ENCODE assay signal across 28 cellular contexts in genomic region chr17:79201119-79201518, GRCh38.
"Had no signal": no experiment of that assay in that cellular context is flagged by ENCODE, and none has a peak within 500 bp of the region (broad histone marks: within the 10 kb centered on the region; RNA-seq: fewer than 3 reads in every experiment).

No MANE protein-coding gene starts in this region.

- H3K9me3 ChIP-seq: breast epithelium, esophagus muscularis mucosa, left ventricle myocardium inferior, mucosa of descending colon, psoas muscle, thyroid gland, upper lobe of left lung, vagina had no signal

- H2AFZ ChIP-seq: parathyroid adenoma had no signal

- H3K4me1 Mint-ChIP-seq: activated CD4-positive, alpha-beta memory T cell treated with anti-CD3 and anti-CD28 coated beads, Interleukin-2, amount 10 ng/mL, durations not matched to agents 7 days and 5 days; activated CD4-positive, alpha-beta T cell treated with anti-CD3 and anti-CD28 coated beads, Interleukin-2, amount 10 ng/mL, durations not matched to agents 7 days and 5 days; activated T-helper 17 cell treated with anti-CD3 and anti-CD28 coated beads, Interleukin-2, amount 50 U/mL, for 72 hours; stimulated activated memory B cell treated with anti-CD40 and anti-IgM and Interleukin-4, amounts not matched to agents 10 μg/mL and 1 μg/mL and 100 μg/mL, for 72 hours had no signal

- H3K4me3 Mint-ChIP-seq: activated CD4-positive, alpha-beta memory T cell treated with anti-CD3 and anti-CD28 coated beads, Interleukin-2, amount 10 ng/mL, durations not matched to agents 7 days and 5 days; activated CD4-positive, alpha-beta T cell treated with anti-CD3 and anti-CD28 coated beads, Interleukin-2, amount 10 ng/mL, durations not matched to agents 7 days and 5 days; activated T-cell treated with anti-CD3 and anti-CD28 coated beads, Interleukin-2, amount 50 U/mL, for 4 hours; activated T-helper 17 cell treated with anti-CD3 and anti-CD28 coated beads, Interleukin-2, amount 50 U/mL, for 72 hours; stimulated activated memory B cell treated with anti-CD40 and anti-IgM and Interleukin-4, amounts not matched to agents 10 μg/mL and 1 μg/mL and 100 μg/mL, for 72 hours; T-helper 1 cell treated with Interleukin-12 subunit alpha and Interleukin-12 subunit beta and Interleukin-4 antibody, amounts not matched to agents 30 μg/mL and 1 μg/mL, for 36 hours had no signal

- H3K36me3 Mint-ChIP-seq: activated naive CD4-positive, alpha-beta T cell treated with anti-CD3 and anti-CD28 coated beads, Interleukin-2, amount 50 U/mL, for 72 hours; stimulated activated memory B cell treated with anti-CD40 and anti-IgM and Interleukin-4, amounts not matched to agents 10 μg/mL and 1 μg/mL and 100 μg/mL, for 72 hours had no signal

- H3K27ac ChIP-seq: breast epithelium, esophagus muscularis mucosa, left ventricle myocardium inferior, parathyroid adenoma, psoas muscle, stomach, thyroid gland, upper lobe of left lung, vagina had no signal

- H3K9ac ChIP-seq: parathyroid adenoma had no signal

- H3K4me2 ChIP-seq: smooth muscle cell had no signal

- H3K4me3 ChIP-seq: breast epithelium, esophagus muscularis mucosa, left ventricle myocardium inferior, lung, mucosa of descending colon, psoas muscle, smooth muscle cell, stomach, thyroid gland, upper lobe of left lung, vagina had no signal

- H3K9me3 Mint-ChIP-seq: activated CD4-positive, alpha-beta memory T cell treated with anti-CD3 and anti-CD28 coated beads, Interleukin-2, amount 10 ng/mL, durations not matched to agents 7 days and 5 days; activated CD4-positive, alpha-beta T cell treated with anti-CD3 and anti-CD28 coated beads, Interleukin-2, amount 10 ng/mL, durations not matched to agents 7 days and 5 days; activated naive CD4-positive, alpha-beta T cell treated with anti-CD3 and anti-CD28 coated beads, Interleukin-2, amount 50 U/mL, for 72 hours; activated T-cell treated with anti-CD3 and anti-CD28 coated beads, Interleukin-2, amount 50 U/mL, for 4 hours; activated T-helper 17 cell treated with anti-CD3 and anti-CD28 coated beads, Interleukin-2, amount 50 U/mL, for 72 hours; stimulated activated memory B cell treated with anti-CD40 and anti-IgM and Interleukin-4, amounts not matched to agents 10 μg/mL and 1 μg/mL and 100 μg/mL, for 72 hours; T-helper 1 cell treated with Interleukin-12 subunit alpha and Interleukin-12 subunit beta and Interleukin-4 antibody, amounts not matched to agents 30 μg/mL and 1 μg/mL, for 36 hours had no signal

- H3K27ac Mint-ChIP-seq: activated CD4-positive, alpha-beta memory T cell treated with anti-CD3 and anti-CD28 coated beads, Interleukin-2, amount 10 ng/mL, durations not matched to agents 7 days and 5 days; activated CD4-positive, alpha-beta T cell treated with anti-CD3 and anti-CD28 coated beads, Interleukin-2, amount 10 ng/mL, durations not matched to agents 7 days and 5 days; activated naive CD4-positive, alpha-beta T cell treated with anti-CD3 and anti-CD28 coated beads, Interleukin-2, amount 50 U/mL, for 72 hours; activated T-helper 17 cell treated with anti-CD3 and anti-CD28 coated beads, Interleukin-2, amount 50 U/mL, for 72 hours; stimulated activated memory B cell treated with anti-CD40 and anti-IgM and Interleukin-4, amounts not matched to agents 10 μg/mL and 1 μg/mL and 100 μg/mL, for 72 hours; T-helper 1 cell treated with Interleukin-12 subunit alpha and Interleukin-12 subunit beta and Interleukin-4 antibody, amounts not matched to agents 30 μg/mL and 1 μg/mL, for 36 hours had no signal

- ATAC-seq: activated naive CD4-positive, alpha-beta T cell treated with anti-CD3 and anti-CD28 coated beads, Interleukin-2, amount 50 U/mL, for 72 hours; activated T-cell treated with anti-CD3 and anti-CD28 coated beads, Interleukin-2, amount 50 U/mL, for 4 hours; activated T-helper 17 cell treated with anti-CD3 and anti-CD28 coated beads, Interleukin-2, amount 50 U/mL, for 72 hours; mucosa of descending colon; stimulated activated memory B cell treated with anti-CD40 and anti-IgM and Interleukin-4, amounts not matched to agents 10 μg/mL and 1 μg/mL and 100 μg/mL, for 72 hours had no signal

- H3K36me3 ChIP-seq: breast epithelium, esophagus muscularis mucosa, left ventricle myocardium inferior, stomach, thyroid gland, upper lobe of left lung, vagina had no signal

- H3K27me3 ChIP-seq: thyroid gland, upper lobe of left lung, vagina had no signal

- DNase-seq: activated CD4-positive, alpha-beta memory T cell treated with anti-CD3 and anti-CD28 coated beads, Interleukin-2, amount 10 ng/mL, durations not matched to agents 7 days and 5 days; activated CD4-positive, alpha-beta T cell treated with anti-CD3 and anti-CD28 coated beads for 1 hour; activated CD4-positive, alpha-beta T cell treated with anti-CD3 and anti-CD28 coated beads, Interleukin-2, amount 10 ng/mL, durations not matched to agents 7 days and 5 days; activated CD8-positive, alpha-beta memory T cell treated with anti-CD3 and anti-CD28 coated beads, Interleukin-2, amount 50 U/mL, for 48 hours; activated gamma-delta T cell treated with Interleukin-2 at 50 U/mL for 16 hours; activated T-cell treated with anti-CD3 and anti-CD28 coated beads, Interleukin-2, amount 50 U/mL, for 4 hours; central memory CD4-positive, alpha-beta T cell; foreskin melanocyte; left ventricle myocardium inferior; mucosa of descending colon; occipital lobe; psoas muscle; stimulated activated CD4-positive, alpha-beta T cell treated with anti-CD3 and anti-CD28 coated beads, Interleukin-1b, Interleukin-23, amount 100 ng/mL, for 48 hours; stimulated activated CD4-positive, alpha-beta T cell treated with anti-CD3 and anti-CD28 coated beads, Interleukin-4, amount 100 ng/mL, for 4 hours; stimulated activated CD8-positive, alpha-beta memory T cell treated with anti-CD3 and anti-CD28 coated beads, Interleukin-4, amount 100 ng/mL, for 48 hours; stomach; thyroid gland had no signal

- H3K4me1 ChIP-seq: breast epithelium, esophagus muscularis mucosa, left ventricle myocardium inferior, parathyroid adenoma, psoas muscle, stomach, thyroid gland, upper lobe of left lung, vagina had no signal
